19 cellular contexts compared by ENCODE assay signal in the genomic region with DNA sequence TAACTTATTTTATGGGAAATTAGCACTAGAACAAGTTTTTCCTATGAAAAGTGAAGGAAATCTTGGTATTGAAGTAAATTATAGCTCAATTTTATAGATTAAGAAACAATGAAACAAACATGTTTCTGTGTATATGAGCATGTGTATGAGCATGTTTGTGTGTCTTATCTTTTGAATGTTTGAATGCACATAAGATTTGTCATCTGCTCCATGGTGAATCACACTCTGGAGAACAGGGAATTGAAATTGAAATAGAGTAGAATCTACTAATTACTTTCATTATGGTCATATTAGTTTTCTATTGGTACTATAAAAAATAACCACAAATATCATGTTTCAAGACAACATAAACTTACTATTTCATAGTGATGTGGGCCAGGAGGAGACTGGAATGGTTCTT.
"Had no signal": no experiment of that assay in that cellular context is flagged by ENCODE, and none has a peak within 500 bp of the region (broad histone marks: within the 10 kb centered on the region; RNA-seq: fewer than 3 reads in every experiment).

No MANE protein-coding gene starts in this region.

- H3K4me1 ChIP-seq: vagina had no signal

- H3K4me3 ChIP-seq: lung, tibial nerve, vagina had no signal

- DNase-seq: activated CD4-positive, alpha-beta T cell treated with anti-CD3 and anti-CD28 coated beads, Interleukin-2, amount 10 ng/mL, durations not matched to agents 7 days and 5 days; activated CD8-positive, alpha-beta memory T cell treated with anti-CD3 and anti-CD28 coated beads, Interleukin-2, amount 50 U/mL, for 4 hours; activated naive CD4-positive, alpha-beta T cell treated with anti-CD3 and anti-CD28 coated beads for 36 hours; activated T-cell treated with anti-CD3 and anti-CD28 coated beads, Interleukin-2, amount 50 U/mL, for 4 hours; anterior cingulate cortex; dermis blood vessel endothelial cell; effector memory CD4-positive, alpha-beta T cell; hypothalamus; kidney; nephron progenitor cell; occipital lobe; retina; stimulated activated naive CD8-positive, alpha-beta T cell treated with anti-CD3 and anti-CD28 coated beads, Interleukin-15, Interleukin-2, amounts not matched to agents 100 U/mL and 50 U/mL, for 24 hours; substantia nigra had no signal

- H3K9me3 ChIP-seq: tibial nerve, vagina had no signal

- H3K27me3 ChIP-seq: tibial nerve, vagina had no signal

- ATAC-seq: activated CD4-positive, CD25-positive, alpha-beta regulatory T cell treated with anti-CD3 and anti-CD28 coated beads, Interleukin-2, amount 50 U/mL, for 24 hours; activated T-cell treated with anti-CD3 and anti-CD28 coated beads, Interleukin-2, amount 50 U/mL, for 4 hours; left lobe of liver; stimulated activated naive CD8-positive, alpha-beta T cell treated with anti-CD3 and anti-CD28 coated beads, Interleukin-15, Interleukin-2, amounts not matched to agents 100 U/mL and 50 U/mL, for 24 hours had no signal

- H3K27ac ChIP-seq: tibial nerve, vagina had no signal

- H3K36me3 ChIP-seq: tibial nerve, vagina had no signal
